Comparison of ENCODE assay signal across 8 cellular contexts in genomic region chr1:50970508-50970885, GRCh38. TPM values are rescaled to one million over a fixed set of nuclear protein-coding genes. Genes with fewer than 3 reads are reported as not detected.
DNase-seq lines count a peak whose midpoint lies in the region; ATAC-seq and TF ChIP-seq lines count a peak whose summit lies in the region.

No MANE protein-coding gene starts in this region.

- peaks cover 5% of the 10 kb centered on the region for H3K27me3 Mint-ChIP-seq in HFFc6 (ENCODE audit: insufficient read depth)

- H2AFZ ChIP-seq in ACC112 (ENCODE audit: low read length, unreplicated experiment): peak overlapping the region; percentile 74
- H2AFZ ChIP-seq in MM.1S (ENCODE audit: low read length): no peak overlapping the region

- no peaks in the 10 kb centered on the region for H3K9me3 Mint-ChIP-seq in HFFc6

- TF ChIP-seq POLR2A in body of pancreas (IDR thresholded peaks at IDR 0.05): no peak

- peak overlapping the region; percentile 96 for H3K4me3 Mint-ChIP-seq in HFFc6

- WGBS in body of pancreas, 2 donors: 5% methylated on average over 6 of the region's 6 CpGs

- H3K4me2 ChIP-seq in MM.1S (ENCODE audit: low read depth, low read length): no peak overlapping the region

- H3K9ac ChIP-seq in muscle layer of colon (ENCODE audit: low read length): peak overlapping the region; percentile 95
- H3K9ac ChIP-seq in MM.1S (ENCODE audit: low read length): no peak overlapping the region

- H3F3A ChIP-seq in MM.1S (ENCODE audit: insufficient read depth, low read length): no peaks in the 10 kb centered on the region

- no peaks in the 10 kb centered on the region for H4K20me1 ChIP-seq in MM.1S (ENCODE audit: insufficient read depth, low read length)

- intact Hi-C loops in body of pancreas (cut with DNase I): no loop called here

- H3K27me3 ChIP-seq in ACC112 (ENCODE audit: insufficient read depth, low read length) (no peaks in the 10 kb centered on the region), body of pancreas (no peaks in the 10 kb centered on the region), muscle layer of colon (ENCODE audit: control insufficient read depth in 1 of 2, insufficient read depth in 2 of 2, low read length in 2 of 2) (no peaks in the 10 kb centered on the region), MM.1S (replicated peaks; ENCODE audit: insufficient read depth, low read length) (no peaks in the 10 kb centered on the region)

- H3K9me2 ChIP-seq in MM.1S (replicated peaks; ENCODE audit: insufficient read depth, low read length): no peaks in the 10 kb centered on the region

- TF ChIP-seq CTCF in HFFc6 (IDR thresholded peaks at IDR 0.05) (no peak), body of pancreas (IDR thresholded peaks at IDR 0.05) (no peak), MM.1S (IDR thresholded peaks at IDR 0.05; ENCODE audit: low read length) (no peak)

- DNase-seq in HFFc6: no peak
- DNase-seq in body of pancreas: no peak
- DNase-seq in MM.1S: no peak

- peaks cover 43% of the 10 kb centered on the region for H3K4me1 Mint-ChIP-seq in HFFc6 (ENCODE audit: low read depth)

- H3K79me2 ChIP-seq in ACC112 (ENCODE audit: control insufficient read depth, insufficient read depth, low read length, unreplicated experiment): peaks cover 56% of the 10 kb centered on the region
- no peaks in the 10 kb centered on the region for H3K79me2 ChIP-seq in MM.1S (ENCODE audit: low read length)

- peak overlapping the region; percentile 94 for H3K27ac Mint-ChIP-seq in HFFc6

- H3K27ac ChIP-seq in ACC112 (ENCODE audit: low read depth, low read length) (peak overlapping the region; percentile 92), body of pancreas (peak overlapping the region; percentile 74 to 100 (median 98)), muscle layer of colon (ENCODE audit: low read depth, low read length) (peak overlapping the region; percentile 98), MM.1S (ENCODE audit: low read length) (no peak overlapping the region)

- H3K9me3 ChIP-seq in body of pancreas: no peaks in the 10 kb centered on the region
- no peaks in the 10 kb centered on the region for H3K9me3 ChIP-seq in muscle layer of colon (ENCODE audit: low read length)
- H3K9me3 ChIP-seq in MM.1S (replicated peaks; ENCODE audit: insufficient read depth, low read length): no peaks in the 10 kb centered on the region

- peaks cover 22% of the 10 kb centered on the region for H3K36me3 Mint-ChIP-seq in HFFc6 (ENCODE audit: low read depth)

- H3K4me1 ChIP-seq in ACC112 (ENCODE audit: control insufficient read depth, insufficient read depth, low read length, unreplicated experiment): peaks cover 10% of the 10 kb centered on the region
- H3K4me1 ChIP-seq in body of pancreas: peaks cover 12% of the 10 kb centered on the region
- H3K4me1 ChIP-seq in muscle layer of colon (ENCODE audit: insufficient read depth, low read length): peaks cover 5% of the 10 kb centered on the region
- H3K4me1 ChIP-seq in MM.1S (ENCODE audit: low read length): no peaks in the 10 kb centered on the region

- H3K36me3 ChIP-seq in ACC112 (ENCODE audit: insufficient read depth, low read length): no peaks in the 10 kb centered on the region
- H3K36me3 ChIP-seq in body of pancreas (replicated peaks in 1 of 2; ENCODE audit: insufficient read depth in 1 of 2, low read depth in 2 of 2): no peaks in the 10 kb centered on the region
- H3K36me3 ChIP-seq in muscle layer of colon (ENCODE audit: insufficient read depth, low read length): peaks cover 3% of the 10 kb centered on the region
- H3K36me3 ChIP-seq in MM.1S (replicated peaks; ENCODE audit: insufficient read depth, low read length): no peaks in the 10 kb centered on the region

- ATAC-seq in body of pancreas: no peak
- ATAC-seq in GM19035 (IDR thresholded peaks at IDR 0.05; ENCODE audit: unreplicated experiment): no peak
- no peak for ATAC-seq in HG02610 (IDR thresholded peaks at IDR 0.05; ENCODE audit: unreplicated experiment)
- ATAC-seq in HG02763 (IDR thresholded peaks at IDR 0.05; ENCODE audit: unreplicated experiment): no peak

- peak overlapping the region; percentile 88 for H3K4me3 ChIP-seq in ACC112 (ENCODE audit: low read depth, low read length)
- peak overlapping the region; percentile 1 to 85 for H3K4me3 ChIP-seq in body of pancreas
- H3K4me3 ChIP-seq in muscle layer of colon (ENCODE audit: low read depth in 1 of 2, low read length in 2 of 2): peak overlapping the region; percentile 94 to 96
- H3K4me3 ChIP-seq in MM.1S (ENCODE audit: low read length): no peak overlapping the region

RNA-seq across cellular contexts. Expression of gene CDKN2C, which starts 0.5 kb away (rescaled TPM):
- total RNA-seq in HFFc6 (2021; fragmentation: NEBNext Ultra II Directional; extraction: Animal tissue kit (Norgen Biotek cat#: 25700)): 10 to 100 TPM; 13.1 to 26.7 (median 24.9) TPM
- total RNA-seq in body of pancreas: 10 to 100 TPM in 1 of 2 donors, 1 to 10 TPM in 1; 7.6 to 11.9 TPM

RNA-seq across cellular contexts. Expression of gene FAF1, which starts 10.4 kb away (rescaled TPM):
- 10 to 100 TPM; 60.1 to 79.1 (median 67.8) TPM for total RNA-seq in HFFc6 (2021; fragmentation: NEBNext Ultra II Directional; extraction: Animal tissue kit (Norgen Biotek cat#: 25700))
- 10 to 100 TPM; 17.8 to 27.5 TPM for total RNA-seq in body of pancreas
